Comparison of ENCODE assay signal across 1 cellular context in genomic region chr20:20021835-20022234, GRCh38.
TF ChIP-seq lines count a peak whose summit lies in the region.

No MANE protein-coding gene starts in this region.

TF ChIP-seq in GM23338, 12 proteins besides CTCF, POLR2A, EP300 and RAD21:
- TF ChIP-seq POLR2AphosphoS5 (IDR thresholded peaks at IDR 0.05; ENCODE audit: low read depth) (no peak), NANOG (IDR thresholded peaks at IDR 0.05; ENCODE audit: borderline replicate concordance) (no peak), ZNF114 (CRISPR knock-in tag; IDR thresholded peaks at IDR 0.05) (no peak), ETS1 (IDR thresholded peaks at IDR 0.05) (no peak), CREB1 (CRISPR knock-in tag; IDR thresholded peaks at IDR 0.05; ENCODE audit: low read depth) (no peak), REST (IDR thresholded peaks at IDR 0.05; ENCODE audit: unreplicated experiment) (no peak), EZH2phosphoT487 (IDR thresholded peaks at IDR 0.05; ENCODE audit: unreplicated experiment) (no peak), ZNF331 (CRISPR knock-in tag; IDR thresholded peaks at IDR 0.05; ENCODE audit: low read depth) (no peak), EZH2 (IDR thresholded peaks at IDR 0.05; ENCODE audit: low read depth, unreplicated experiment) (no peak), ZNF462 (CRISPR knock-in tag; IDR thresholded peaks at IDR 0.05) (no peak), JUNB (IDR thresholded peaks at IDR 0.05; ENCODE audit: unreplicated experiment) (no peak), STAT1 (IDR thresholded peaks at IDR 0.05; ENCODE audit: unreplicated experiment) (no peak)
